In the genomic region with DNA sequence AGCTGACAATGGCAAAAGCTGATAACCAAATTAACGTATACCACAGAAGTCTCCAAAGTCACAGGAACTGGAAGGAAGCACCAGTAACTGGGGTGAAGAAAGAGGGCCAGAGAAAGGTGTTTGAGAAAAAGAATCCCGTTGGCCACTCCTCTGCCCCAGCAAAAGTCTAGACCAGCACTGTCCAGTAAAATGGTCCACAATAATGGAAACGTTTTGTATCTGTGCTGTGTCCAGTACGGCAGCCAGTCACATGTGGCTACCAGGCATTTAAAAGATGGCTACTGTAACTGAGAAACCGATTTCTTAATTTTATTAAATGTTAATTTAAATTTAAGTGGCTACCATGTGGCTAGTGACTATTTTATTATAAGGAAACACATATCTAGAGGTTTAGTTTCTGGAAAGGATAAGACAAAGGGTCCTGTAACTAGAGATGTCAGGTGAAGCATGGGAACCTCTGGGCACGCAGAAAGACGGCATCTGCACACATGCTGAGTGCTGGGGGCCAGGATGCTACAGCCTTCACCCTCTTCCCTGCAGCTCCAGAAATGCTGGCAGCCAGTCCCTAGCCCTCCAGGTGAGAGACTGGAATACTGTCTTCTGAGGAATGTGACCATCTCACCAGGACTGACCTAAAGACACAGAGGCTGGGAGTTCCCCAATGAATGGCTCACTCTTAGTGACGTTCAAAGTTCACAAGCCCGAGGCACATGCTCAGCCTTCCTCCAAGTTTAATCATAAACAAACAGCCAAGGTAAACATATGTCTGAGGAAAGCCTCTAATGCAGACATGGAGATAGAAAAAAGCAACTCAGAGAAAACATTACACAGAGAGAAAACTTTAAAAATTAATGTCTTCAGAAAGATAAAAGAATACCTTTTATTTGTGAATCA, we compare ENCODE assay signal across 1 cellular context.
A peak's percentile ranks its signal among the peaks of the same experiment; 100 is the strongest.
TF ChIP-seq lines count a peak whose summit lies in the region.

No MANE protein-coding gene starts in this region.

TF ChIP-seq in HepG2, 621 proteins besides CTCF, POLR2A, EP300 and RAD21 (continued from another document and continues in another):
- TF ChIP-seq, protein P1, sequence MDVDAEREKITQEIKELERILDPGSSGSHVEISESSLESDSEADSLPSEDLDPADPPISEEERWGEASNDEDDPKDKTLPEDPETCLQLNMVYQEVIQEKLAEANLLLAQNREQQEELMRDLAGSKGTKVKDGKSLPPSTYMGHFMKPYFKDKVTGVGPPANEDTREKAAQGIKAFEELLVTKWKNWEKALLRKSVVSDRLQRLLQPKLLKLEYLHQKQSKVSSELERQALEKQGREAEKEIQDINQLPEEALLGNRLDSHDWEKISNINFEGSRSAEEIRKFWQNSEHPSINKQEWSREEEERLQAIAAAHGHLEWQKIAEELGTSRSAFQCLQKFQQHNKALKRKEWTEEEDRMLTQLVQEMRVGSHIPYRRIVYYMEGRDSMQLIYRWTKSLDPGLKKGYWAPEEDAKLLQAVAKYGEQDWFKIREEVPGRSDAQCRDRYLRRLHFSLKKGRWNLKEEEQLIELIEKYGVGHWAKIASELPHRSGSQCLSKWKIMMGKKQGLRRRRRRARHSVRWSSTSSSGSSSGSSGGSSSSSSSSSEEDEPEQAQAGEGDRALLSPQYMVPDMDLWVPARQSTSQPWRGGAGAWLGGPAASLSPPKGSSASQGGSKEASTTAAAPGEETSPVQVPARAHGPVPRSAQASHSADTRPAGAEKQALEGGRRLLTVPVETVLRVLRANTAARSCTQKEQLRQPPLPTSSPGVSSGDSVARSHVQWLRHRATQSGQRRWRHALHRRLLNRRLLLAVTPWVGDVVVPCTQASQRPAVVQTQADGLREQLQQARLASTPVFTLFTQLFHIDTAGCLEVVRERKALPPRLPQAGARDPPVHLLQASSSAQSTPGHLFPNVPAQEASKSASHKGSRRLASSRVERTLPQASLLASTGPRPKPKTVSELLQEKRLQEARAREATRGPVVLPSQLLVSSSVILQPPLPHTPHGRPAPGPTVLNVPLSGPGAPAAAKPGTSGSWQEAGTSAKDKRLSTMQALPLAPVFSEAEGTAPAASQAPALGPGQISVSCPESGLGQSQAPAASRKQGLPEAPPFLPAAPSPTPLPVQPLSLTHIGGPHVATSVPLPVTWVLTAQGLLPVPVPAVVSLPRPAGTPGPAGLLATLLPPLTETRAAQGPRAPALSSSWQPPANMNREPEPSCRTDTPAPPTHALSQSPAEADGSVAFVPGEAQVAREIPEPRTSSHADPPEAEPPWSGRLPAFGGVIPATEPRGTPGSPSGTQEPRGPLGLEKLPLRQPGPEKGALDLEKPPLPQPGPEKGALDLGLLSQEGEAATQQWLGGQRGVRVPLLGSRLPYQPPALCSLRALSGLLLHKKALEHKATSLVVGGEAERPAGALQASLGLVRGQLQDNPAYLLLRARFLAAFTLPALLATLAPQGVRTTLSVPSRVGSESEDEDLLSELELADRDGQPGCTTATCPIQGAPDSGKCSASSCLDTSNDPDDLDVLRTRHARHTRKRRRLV (CRISPR knock-in tag; IDR thresholded peaks at IDR 0.05), result no peak
- TF ChIP-seq ISX (CRISPR knock-in tag; conservative IDR thresholded peaks at IDR 0.05) (no peak), ZSCAN31 (CRISPR knock-in tag; IDR thresholded peaks at IDR 0.05; ENCODE audit: low read depth) (no peak), HNRNPH1 (optimal IDR thresholded peaks at IDR 0.05; ENCODE audit: low read depth, low read length) (no peak), ZNF138 (CRISPR knock-in tag; IDR thresholded peaks at IDR 0.05; ENCODE audit: low read depth) (no peak), MIER3 (CRISPR knock-in tag; IDR thresholded peaks at IDR 0.05; ENCODE audit: borderline replicate concordance) (no peak), NFE2L1 (CRISPR knock-in tag; IDR thresholded peaks at IDR 0.05; ENCODE audit: borderline replicate concordance) (no peak), ZBTB20 (CRISPR knock-in tag; IDR thresholded peaks at IDR 0.05; ENCODE audit: borderline replicate concordance, low read depth) (0 out of 2 replicates have a peak, but pooled peaks have one; percentile 84), TFDP1 (CRISPR knock-in tag; IDR thresholded peaks at IDR 0.05; ENCODE audit: borderline replicate concordance) (no peak), SP4 (CRISPR knock-in tag; IDR thresholded peaks at IDR 0.05) (no peak), TEAD2 (CRISPR knock-in tag; IDR thresholded peaks at IDR 0.05) (no peak), SALL1 (CRISPR knock-in tag; IDR thresholded peaks at IDR 0.05) (peak; percentile 91), FOXA3 (CRISPR knock-in tag; IDR thresholded peaks at IDR 0.05) (peak; percentile 94), MXI1 (IDR thresholded peaks at IDR 0.05; ENCODE audit: borderline replicate concordance, low read depth, low read length) (peak; percentile 52; the same call in 1 of the 3 replicates), HOXA5 (CRISPR knock-in tag; IDR thresholded peaks at IDR 0.05) (no peak), YY1 (IDR thresholded peaks at IDR 0.05; ENCODE audit: insufficient read depth, insufficient replicate concordance, low read depth, low read length) (no peak), NCOR1 (IDR thresholded peaks at IDR 0.05; ENCODE audit: borderline replicate concordance, low read length) (peak; percentile 81; the same call in 1 of the 2 replicates), PCBP1 (IDR thresholded peaks at IDR 0.05; ENCODE audit: borderline replicate concordance, low read depth, low read length) (no peak), SNAPC2 (CRISPR knock-in tag; IDR thresholded peaks at IDR 0.05) (no peak), GZF1 (CRISPR knock-in tag; IDR thresholded peaks at IDR 0.05) (no peak), THAP8 (CRISPR knock-in tag; IDR thresholded peaks at IDR 0.05; ENCODE audit: borderline replicate concordance) (no peak), ZNF720 (CRISPR knock-in tag; IDR thresholded peaks at IDR 0.05) (no peak), FOSL1 (CRISPR knock-in tag; IDR thresholded peaks at IDR 0.05; ENCODE audit: borderline replicate concordance) (no peak), ZFY (CRISPR knock-in tag; IDR thresholded peaks at IDR 0.05) (no peak), HMG20B (CRISPR knock-in tag; conservative IDR thresholded peaks at IDR 0.05) (no peak), RBAK (CRISPR knock-in tag; IDR thresholded peaks at IDR 0.05) (no peak)
- TF ChIP-seq, protein P2, sequence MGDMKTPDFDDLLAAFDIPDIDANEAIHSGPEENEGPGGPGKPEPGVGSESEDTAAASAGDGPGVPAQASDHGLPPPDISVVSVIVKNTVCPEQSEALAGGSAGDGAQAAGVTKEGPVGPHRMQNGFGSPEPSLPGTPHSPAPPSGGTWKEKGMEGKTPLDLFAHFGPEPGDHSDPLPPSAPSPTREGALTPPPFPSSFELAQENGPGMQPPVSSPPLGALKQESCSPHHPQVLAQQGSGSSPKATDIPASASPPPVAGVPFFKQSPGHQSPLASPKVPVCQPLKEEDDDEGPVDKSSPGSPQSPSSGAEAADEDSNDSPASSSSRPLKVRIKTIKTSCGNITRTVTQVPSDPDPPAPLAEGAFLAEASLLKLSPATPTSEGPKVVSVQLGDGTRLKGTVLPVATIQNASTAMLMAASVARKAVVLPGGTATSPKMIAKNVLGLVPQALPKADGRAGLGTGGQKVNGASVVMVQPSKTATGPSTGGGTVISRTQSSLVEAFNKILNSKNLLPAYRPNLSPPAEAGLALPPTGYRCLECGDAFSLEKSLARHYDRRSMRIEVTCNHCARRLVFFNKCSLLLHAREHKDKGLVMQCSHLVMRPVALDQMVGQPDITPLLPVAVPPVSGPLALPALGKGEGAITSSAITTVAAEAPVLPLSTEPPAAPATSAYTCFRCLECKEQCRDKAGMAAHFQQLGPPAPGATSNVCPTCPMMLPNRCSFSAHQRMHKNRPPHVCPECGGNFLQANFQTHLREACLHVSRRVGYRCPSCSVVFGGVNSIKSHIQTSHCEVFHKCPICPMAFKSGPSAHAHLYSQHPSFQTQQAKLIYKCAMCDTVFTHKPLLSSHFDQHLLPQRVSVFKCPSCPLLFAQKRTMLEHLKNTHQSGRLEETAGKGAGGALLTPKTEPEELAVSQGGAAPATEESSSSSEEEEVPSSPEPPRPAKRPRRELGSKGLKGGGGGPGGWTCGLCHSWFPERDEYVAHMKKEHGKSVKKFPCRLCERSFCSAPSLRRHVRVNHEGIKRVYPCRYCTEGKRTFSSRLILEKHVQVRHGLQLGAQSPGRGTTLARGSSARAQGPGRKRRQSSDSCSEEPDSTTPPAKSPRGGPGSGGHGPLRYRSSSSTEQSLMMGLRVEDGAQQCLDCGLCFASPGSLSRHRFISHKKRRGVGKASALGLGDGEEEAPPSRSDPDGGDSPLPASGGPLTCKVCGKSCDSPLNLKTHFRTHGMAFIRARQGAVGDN (CRISPR knock-in tag; IDR thresholded peaks at IDR 0.05), result peak; percentile 50
- TF ChIP-seq, protein P3, sequence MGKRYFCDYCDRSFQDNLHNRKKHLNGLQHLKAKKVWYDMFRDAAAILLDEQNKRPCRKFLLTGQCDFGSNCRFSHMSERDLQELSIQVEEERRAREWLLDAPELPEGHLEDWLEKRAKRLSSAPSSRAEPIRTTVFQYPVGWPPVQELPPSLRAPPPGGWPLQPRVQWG (CRISPR knock-in tag; IDR thresholded peaks at IDR 0.05; ENCODE audit: borderline replicate concordance, low read depth), result no peak
- TF ChIP-seq, protein P4, sequence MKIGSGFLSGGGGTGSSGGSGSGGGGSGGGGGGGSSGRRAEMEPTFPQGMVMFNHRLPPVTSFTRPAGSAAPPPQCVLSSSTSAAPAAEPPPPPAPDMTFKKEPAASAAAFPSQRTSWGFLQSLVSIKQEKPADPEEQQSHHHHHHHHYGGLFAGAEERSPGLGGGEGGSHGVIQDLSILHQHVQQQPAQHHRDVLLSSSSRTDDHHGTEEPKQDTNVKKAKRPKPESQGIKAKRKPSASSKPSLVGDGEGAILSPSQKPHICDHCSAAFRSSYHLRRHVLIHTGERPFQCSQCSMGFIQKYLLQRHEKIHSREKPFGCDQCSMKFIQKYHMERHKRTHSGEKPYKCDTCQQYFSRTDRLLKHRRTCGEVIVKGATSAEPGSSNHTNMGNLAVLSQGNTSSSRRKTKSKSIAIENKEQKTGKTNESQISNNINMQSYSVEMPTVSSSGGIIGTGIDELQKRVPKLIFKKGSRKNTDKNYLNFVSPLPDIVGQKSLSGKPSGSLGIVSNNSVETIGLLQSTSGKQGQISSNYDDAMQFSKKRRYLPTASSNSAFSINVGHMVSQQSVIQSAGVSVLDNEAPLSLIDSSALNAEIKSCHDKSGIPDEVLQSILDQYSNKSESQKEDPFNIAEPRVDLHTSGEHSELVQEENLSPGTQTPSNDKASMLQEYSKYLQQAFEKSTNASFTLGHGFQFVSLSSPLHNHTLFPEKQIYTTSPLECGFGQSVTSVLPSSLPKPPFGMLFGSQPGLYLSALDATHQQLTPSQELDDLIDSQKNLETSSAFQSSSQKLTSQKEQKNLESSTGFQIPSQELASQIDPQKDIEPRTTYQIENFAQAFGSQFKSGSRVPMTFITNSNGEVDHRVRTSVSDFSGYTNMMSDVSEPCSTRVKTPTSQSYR (CRISPR knock-in tag; IDR thresholded peaks at IDR 0.05; ENCODE audit: borderline replicate concordance), result no peak
- TF ChIP-seq, protein P5, sequence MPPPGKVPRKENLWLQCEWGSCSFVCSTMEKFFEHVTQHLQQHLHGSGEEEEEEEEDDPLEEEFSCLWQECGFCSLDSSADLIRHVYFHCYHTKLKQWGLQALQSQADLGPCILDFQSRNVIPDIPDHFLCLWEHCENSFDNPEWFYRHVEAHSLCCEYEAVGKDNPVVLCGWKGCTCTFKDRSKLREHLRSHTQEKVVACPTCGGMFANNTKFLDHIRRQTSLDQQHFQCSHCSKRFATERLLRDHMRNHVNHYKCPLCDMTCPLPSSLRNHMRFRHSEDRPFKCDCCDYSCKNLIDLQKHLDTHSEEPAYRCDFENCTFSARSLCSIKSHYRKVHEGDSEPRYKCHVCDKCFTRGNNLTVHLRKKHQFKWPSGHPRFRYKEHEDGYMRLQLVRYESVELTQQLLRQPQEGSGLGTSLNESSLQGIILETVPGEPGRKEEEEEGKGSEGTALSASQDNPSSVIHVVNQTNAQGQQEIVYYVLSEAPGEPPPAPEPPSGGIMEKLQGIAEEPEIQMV (CRISPR knock-in tag; IDR thresholded peaks at IDR 0.05; ENCODE audit: low read depth), result no peak
- TF ChIP-seq, protein P6, sequence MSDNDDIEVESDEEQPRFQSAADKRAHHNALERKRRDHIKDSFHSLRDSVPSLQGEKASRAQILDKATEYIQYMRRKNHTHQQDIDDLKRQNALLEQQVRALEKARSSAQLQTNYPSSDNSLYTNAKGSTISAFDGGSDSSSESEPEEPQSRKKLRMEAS (IDR thresholded peaks at IDR 0.05), result peak; percentile 70
